8 cellular contexts compared by ENCODE assay signal in the genomic region with DNA sequence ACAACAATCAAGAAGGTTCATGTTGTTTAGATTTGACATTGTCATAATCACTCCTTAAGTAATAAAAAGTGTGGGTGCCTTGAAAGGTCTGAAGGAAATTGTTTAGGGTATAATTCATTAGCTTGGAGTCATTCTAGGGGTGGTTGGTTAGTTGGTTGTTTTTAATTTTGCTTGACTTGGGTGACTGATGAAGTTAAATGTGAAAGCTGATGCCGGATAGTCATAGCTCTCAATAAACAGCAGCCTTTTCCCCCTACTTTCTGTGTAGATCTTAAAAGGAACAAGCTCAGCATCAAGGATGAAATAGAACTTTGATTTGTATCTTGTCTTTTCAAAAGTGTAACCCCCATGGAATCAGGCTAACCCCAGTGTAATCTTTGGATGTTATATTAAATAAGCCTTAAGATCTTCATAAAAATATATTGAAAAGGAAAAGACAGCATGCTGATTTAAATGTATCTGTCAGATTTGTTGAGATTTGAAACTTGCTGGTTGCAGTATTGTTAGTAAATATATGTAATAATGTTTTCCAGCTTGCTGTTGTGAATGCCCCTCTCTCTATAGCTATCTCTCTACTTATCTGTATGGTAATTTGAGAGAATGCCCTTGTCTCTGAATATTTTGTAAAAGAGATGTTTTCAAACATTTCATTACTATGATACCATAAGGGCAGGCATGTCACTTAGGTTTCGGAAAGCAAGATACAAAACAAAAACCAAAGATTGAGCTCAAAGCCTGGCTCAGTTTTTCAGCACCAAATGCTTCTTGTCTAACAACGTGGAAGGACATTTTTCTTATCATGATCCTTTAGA.
DNase-seq lines count a peak whose midpoint lies in the region; ATAC-seq lines count a peak whose summit lies in the region.

No MANE protein-coding gene starts in this region.

- peak overlapping the region; percentile 2; the same call in 1 of the 2 replicates for H3K9ac ChIP-seq in HUES48 (ENCODE audit: low read depth, low read length)

- H3K27me3 ChIP-seq in HUES48 (ENCODE audit: control insufficient read depth, insufficient read depth, low read length) = peaks cover 21% of the 10 kb centered on the region; the same call in 1 of the 2 replicates

- no peaks in the 10 kb centered on the region for H3K36me3 ChIP-seq in HUES48 (ENCODE audit: control insufficient read depth, insufficient read depth, low read length)

- POLR2A ChIA-PET in activated naive CD8-positive, alpha-beta T cell treated with anti-CD3 and anti-CD28 coated beads, Interleukin-2, amount 10 ng/mL, durations not matched to agents 7 days and 5 days (lab: Charles Lee) = interaction anchor here (1.1 to 6.3 kb wide), 10 partner anchors 10 to 147 kb away, joined by 3 to 56 read pairs (median 9); no protein-coding TSS in a partner anchor

- H3K4me1 ChIP-seq in HUES48 (ENCODE audit: control insufficient read depth, insufficient read depth, low read length) = peaks cover 44% of the 10 kb centered on the region

- no peak for ATAC-seq in activated naive CD8-positive, alpha-beta T cell treated with anti-CD3 and anti-CD28 coated beads, Interleukin-2, amount 10 ng/mL, durations not matched to agents 7 days and 5 days (ENCODE audit: low read depth)
- ATAC-seq in stimulated activated naive CD8-positive, alpha-beta T cell treated with anti-CD3 and anti-CD28 coated beads, Interleukin-15, amount 100 ng/mL, for 72 hours = no peak
- ATAC-seq in GM19324 (IDR thresholded peaks at IDR 0.05; ENCODE audit: low FRiP score, unreplicated experiment) = no peak

- H3K27ac ChIP-seq in HUES48 (ENCODE audit: low read depth, low read length) = peak overlapping the region; percentile 72

- peak overlapping the region; percentile 48; the same call in 1 of the 2 replicates for H3K4me3 ChIP-seq in HUES48 (ENCODE audit: low read depth, low read length)

- peaks cover 48% of the 10 kb centered on the region for H3K36me3 Mint-ChIP-seq in activated naive CD8-positive, alpha-beta T cell treated with anti-CD3 and anti-CD28 coated beads, Interleukin-2, amount 10 ng/mL, durations not matched to agents 7 days and 5 days

- H3K4me3 Mint-ChIP-seq in activated naive CD8-positive, alpha-beta T cell treated with anti-CD3 and anti-CD28 coated beads, Interleukin-2, amount 10 ng/mL, durations not matched to agents 7 days and 5 days = peak overlapping the region; percentile 75
- H3K4me3 Mint-ChIP-seq in stimulated activated naive CD8-positive, alpha-beta T cell treated with anti-CD3 and anti-CD28 coated beads, Interleukin-15, amount 100 ng/mL, for 72 hours = peak overlapping the region; percentile 80 to 83

- no peaks in the 10 kb centered on the region for H3K9me3 ChIP-seq in HUES48 (ENCODE audit: control insufficient read depth, insufficient read depth, low read length)

- H3K4me1 Mint-ChIP-seq in activated naive CD8-positive, alpha-beta T cell treated with anti-CD3 and anti-CD28 coated beads, Interleukin-2, amount 10 ng/mL, durations not matched to agents 7 days and 5 days = peaks cover 91% of the 10 kb centered on the region
- peaks cover 99% of the 10 kb centered on the region for H3K4me1 Mint-ChIP-seq in stimulated activated naive CD8-positive, alpha-beta T cell treated with anti-CD3 and anti-CD28 coated beads, Interleukin-15, amount 100 ng/mL, for 72 hours

- no peak for DNase-seq in activated naive CD8-positive, alpha-beta T cell treated with anti-CD3 and anti-CD28 coated beads, Interleukin-2, amount 10 ng/mL, durations not matched to agents 7 days and 5 days
- peak; percentile 34 for DNase-seq in kidney tubule cell (ENCODE audit: low spot score)
- no peak for DNase-seq in stimulated activated naive CD8-positive, alpha-beta T cell treated with anti-CD3 and anti-CD28 coated beads, Interleukin-15, amount 100 ng/mL, for 72 hours
- no peak for DNase-seq in mesenteric fat pad (ENCODE audit: low spot score)
- no peak for DNase-seq in mucosa of gallbladder (ENCODE audit: low spot score)
- DNase-seq in A172 (ENCODE audit: low spot score) = no peak

- H3K27me3 Mint-ChIP-seq in activated naive CD8-positive, alpha-beta T cell treated with anti-CD3 and anti-CD28 coated beads, Interleukin-2, amount 10 ng/mL, durations not matched to agents 7 days and 5 days = no peaks in the 10 kb centered on the region
- no peaks in the 10 kb centered on the region for H3K27me3 Mint-ChIP-seq in stimulated activated naive CD8-positive, alpha-beta T cell treated with anti-CD3 and anti-CD28 coated beads, Interleukin-15, amount 100 ng/mL, for 72 hours

- peak overlapping the region; percentile 96 for H3K27ac Mint-ChIP-seq in activated naive CD8-positive, alpha-beta T cell treated with anti-CD3 and anti-CD28 coated beads, Interleukin-2, amount 10 ng/mL, durations not matched to agents 7 days and 5 days
- peak overlapping the region; percentile 95 to 99 for H3K27ac Mint-ChIP-seq in stimulated activated naive CD8-positive, alpha-beta T cell treated with anti-CD3 and anti-CD28 coated beads, Interleukin-15, amount 100 ng/mL, for 72 hours

- peaks cover 2% of the 10 kb centered on the region for H3K9me3 Mint-ChIP-seq in activated naive CD8-positive, alpha-beta T cell treated with anti-CD3 and anti-CD28 coated beads, Interleukin-2, amount 10 ng/mL, durations not matched to agents 7 days and 5 days
- H3K9me3 Mint-ChIP-seq in stimulated activated naive CD8-positive, alpha-beta T cell treated with anti-CD3 and anti-CD28 coated beads, Interleukin-15, amount 100 ng/mL, for 72 hours = peaks cover 0 to 4% of the 10 kb centered on the region in 2 donors
